Comparison of ENCODE assay signal across 22 cellular contexts in genomic region chr20:2889797-2890196, GRCh38. TPM values are rescaled to one million over a fixed set of nuclear protein-coding genes. Genes with fewer than 3 reads are reported as not detected.
DNase-seq lines count a peak whose midpoint lies in the region; ATAC-seq, FAIRE-seq and TF ChIP-seq lines count a peak whose summit lies in the region.
"Had no signal": no experiment of that assay in that cellular context is flagged by ENCODE, and none has a peak within 500 bp of the region (broad histone marks: within the 10 kb centered on the region; RNA-seq: fewer than 3 reads in every experiment).

No MANE protein-coding gene starts in this region.

- no peaks in the 10 kb centered on the region for H3K27me3 Mint-ChIP-seq in natural killer cell (ENCODE audit: low read depth in 2 of 2)
- no peaks in the 10 kb centered on the region for H3K27me3 Mint-ChIP-seq in natural killer cell treated with Interleukin-12 subunit alpha and Interleukin-12 subunit beta and Interleukin-15 and Interleukin-18, amount 100 ng/mL, for 72 hours
- H3K27me3 Mint-ChIP-seq: B cell; CD4-positive, CD25-positive, alpha-beta regulatory T cell; CD8-positive, alpha-beta memory T cell had no signal

- 0 out of 2 replicates have a peak, but pooled peaks cover 2% of the 10 kb centered on the region for H3K9me3 ChIP-seq in K562 (replicated peaks; ENCODE audit: control insufficient read depth, insufficient read depth, low read depth, low read length)
- no peaks in the 10 kb centered on the region for H3K9me3 ChIP-seq in keratinocyte (ENCODE audit: control insufficient read depth, low read depth, low read length)

- H3K4me1 Mint-ChIP-seq in natural killer cell: peaks cover 80 to 82% of the 10 kb centered on the region in 2 donors
- peaks cover 56 to 62% of the 10 kb centered on the region in 2 donors for H3K4me1 Mint-ChIP-seq in natural killer cell treated with Interleukin-12 subunit alpha and Interleukin-12 subunit beta and Interleukin-15 and Interleukin-18, amount 100 ng/mL, for 72 hours (ENCODE audit: low read depth in 2 of 2)
- H3K4me1 Mint-ChIP-seq: H9 had no signal

- no peak for FAIRE-seq in K562 (lab: Jason Lieb, UNC)
- FAIRE-seq in keratinocyte (lab: Jason Lieb, UNC): no peak
- FAIRE-seq: D721Med, GM12892, GM19239 had no signal

- intact Hi-C loops in natural killer cell (cut with micrococcal nuclease): no loop called here
- intact Hi-C loops in K562 (cut with micrococcal nuclease): no loop called here

- TF ChIP-seq RAD21 in K562 (CRISPR knock-in tag; conservative IDR thresholded peaks at IDR 0.05 in 1 of 2, IDR thresholded peaks at IDR 0.05 in 1 of 2): no peak

- H3K79me2 ChIP-seq in K562 (ENCODE audit: control insufficient read depth, insufficient read depth, low read length) (peaks cover 96% of the 10 kb centered on the region), keratinocyte (ENCODE audit: control insufficient read depth, insufficient read depth, low read length) (peaks cover 46% of the 10 kb centered on the region)

- H3K27ac ChIP-seq in K562 (ENCODE audit: extremely low read depth, low read depth, low read length) (peak overlapping the region; percentile 24; the same call in 1 of the 3 replicates), keratinocyte (ENCODE audit: control insufficient read depth, insufficient read depth, low read length) (peak overlapping the region; percentile 7)
- H3K27ac ChIP-seq: BLaER1, C4-2B, GM23248 had no signal

- peaks cover 13% of the 10 kb centered on the region for H3K36me3 ChIP-seq in K562 (ENCODE audit: control insufficient read depth, insufficient read depth, low read length)
- no peaks in the 10 kb centered on the region for H3K36me3 ChIP-seq in keratinocyte (ENCODE audit: control insufficient read depth in 2 of 2, extremely low read depth in 1 of 2, insufficient read depth in 2 of 2, low read length in 2 of 2)

- H3K36me3 Mint-ChIP-seq in natural killer cell: no peaks in the 10 kb centered on the region
- H3K36me3 Mint-ChIP-seq in natural killer cell treated with Interleukin-12 subunit alpha and Interleukin-12 subunit beta and Interleukin-15 and Interleukin-18, amount 100 ng/mL, for 72 hours: no peaks in the 10 kb centered on the region

- CTCF ChIA-PET in K562 (lab: Yijun Ruan, JAX; ENCODE audit: low intra/inter-chr PET ratio): no interaction called here

- POLR2A ChIA-PET in K562 (lab: Yijun Ruan, JAX): interaction anchor here (0.7 kb wide), 1 partner anchor 937 kb away, joined by 5 read pairs; no protein-coding TSS in a partner anchor

- 59% methylated on average over 2 of the region's 3 CpGs for WGBS in K562 (ENCODE audit: insufficient coverage, low coverage, missing lambda C conversion rate)

- H3K9ac ChIP-seq in K562 (ENCODE audit: insufficient read depth in 1 of 2, low read depth in 2 of 2, low read length in 2 of 2) (no peak overlapping the region), keratinocyte (ENCODE audit: control insufficient read depth, extremely low read depth, insufficient read depth, low read length) (no peak overlapping the region)
- H3K9ac ChIP-seq: BLaER1, GM23248 had no signal

- peak overlapping the region; percentile 53 to 54 for H3K27ac Mint-ChIP-seq in natural killer cell
- H3K27ac Mint-ChIP-seq in natural killer cell treated with Interleukin-12 subunit alpha and Interleukin-12 subunit beta and Interleukin-15 and Interleukin-18, amount 100 ng/mL, for 72 hours: peak overlapping the region in 1 of 2 donors; percentile 4
- H3K27ac Mint-ChIP-seq: B cell, H9 had no signal

- ATAC-seq in natural killer cell (no peak), K562 (no peak), left lobe of liver (no peak)
- ATAC-seq in natural killer cell treated with Interleukin-12 subunit alpha and Interleukin-12 subunit beta and Interleukin-15 and Interleukin-18, amount 100 ng/mL, for 72 hours: no peak
- ATAC-seq: HCT116 had no signal

- DNase-seq in natural killer cell (no peak), K562 (ENCODE audit: extremely low read depth in 1 of 4, low spot score in 3 of 4) (no peak), keratinocyte (ENCODE audit: low read depth, low spot score) (no peak), left lobe of liver (ENCODE audit: low spot score) (no peak), GM03348 (ENCODE audit: low spot score) (no peak), SHP77 treated with DMSO at 0.1 percent for 48 hours (lab: John Stamatoyannopoulos, UW) (no peak)
- DNase-seq in natural killer cell treated with Interleukin-12 subunit alpha and Interleukin-12 subunit beta and Interleukin-15 and Interleukin-18, amount 100 ng/mL, for 72 hours (ENCODE audit: low spot score): no peak
- DNase-seq: CD4-positive, CD25-positive, alpha-beta regulatory T cell; CD8-positive, alpha-beta memory T cell; DMS 273 treated with DMSO at 0.1 percent for 48 hours; DMS53; DMS79 treated with DMSO at 0.1 percent for 48 hours; GF-D8; GM23248; H9 had no signal

- H4K20me1 ChIP-seq in K562 (replicated peaks; ENCODE audit: control insufficient read depth, insufficient read depth, low read length): no peaks in the 10 kb centered on the region
- H4K20me1 ChIP-seq in keratinocyte (ENCODE audit: control insufficient read depth, extremely low read depth, insufficient read depth, low read length): no peaks in the 10 kb centered on the region

- no TSS peak for BruUV-seq in K562 (replicated peaks; lab: Mats Ljungman, UMichigan)

- no peak for TF ChIP-seq EP300 in K562 (IDR thresholded peaks at IDR 0.05; ENCODE audit: low read length)

- in situ Hi-C loops in K562 (cut with MboI): no loop called here

- H3K9me3 Mint-ChIP-seq in natural killer cell: no peaks in the 10 kb centered on the region
- peaks cover 4% of the 10 kb centered on the region for H3K9me3 Mint-ChIP-seq in natural killer cell treated with Interleukin-12 subunit alpha and Interleukin-12 subunit beta and Interleukin-15 and Interleukin-18, amount 100 ng/mL, for 72 hours
- H3K9me3 Mint-ChIP-seq: CD8-positive, alpha-beta memory T cell; H9 had no signal

- dilution Hi-C loops in keratinocyte (cut with MboI; ENCODE audit: extremely low pct_ligation_motif_present, low sequenced_read_pairs): no loop called here

- TF ChIP-seq POLR2A in K562 (conservative IDR thresholded peaks at IDR 0.05): no peak

- no peak overlapping the region for H3K4me2 ChIP-seq in K562 (ENCODE audit: insufficient read depth, low read length)
- no peak overlapping the region for H3K4me2 ChIP-seq in keratinocyte (ENCODE audit: control insufficient read depth, extremely low read depth, insufficient read depth, low read depth, low read length)
- H3K4me2 ChIP-seq: BLaER1 had no signal

- H2AFZ ChIP-seq in K562 (ENCODE audit: low read depth, low read length): no peak overlapping the region
- no peak overlapping the region for H2AFZ ChIP-seq in keratinocyte (ENCODE audit: control insufficient read depth, low read length)
- H2AFZ ChIP-seq: GM23248 had no signal

- TF ChIP-seq CTCF in natural killer cell (IDR thresholded peaks at IDR 0.05) (no peak), K562 (IDR thresholded peaks at IDR 0.05 in 2 of 3, conservative IDR thresholded peaks at IDR 0.05 in 1 of 3; ENCODE audit: insufficient read depth in 2 of 3, low read depth in 1 of 3, low read length in 3 of 3) (no peak), keratinocyte (optimal IDR thresholded peaks at IDR 0.05 in 1 of 3, IDR thresholded peaks at IDR 0.05 in 1 of 3, conservative IDR thresholded peaks at IDR 0.05 in 1 of 3; ENCODE audit: extremely low read depth in 1 of 3, insufficient read depth in 2 of 3, low read length in 3 of 3) (no peak)

- H3K4me3 Mint-ChIP-seq in natural killer cell: no peak overlapping the region
- H3K4me3 Mint-ChIP-seq in natural killer cell treated with Interleukin-12 subunit alpha and Interleukin-12 subunit beta and Interleukin-15 and Interleukin-18, amount 100 ng/mL, for 72 hours: no peak overlapping the region
- H3K4me3 Mint-ChIP-seq: B cell; CD8-positive, alpha-beta memory T cell; H9 had no signal

- H3K27me3 ChIP-seq in K562 (ENCODE audit: control insufficient read depth in 2 of 2, insufficient read depth in 2 of 2, low read length in 2 of 2) (no peaks in the 10 kb centered on the region), keratinocyte (ENCODE audit: control insufficient read depth, extremely low read depth, insufficient read depth, low read length) (no peaks in the 10 kb centered on the region)
- H3K27me3 ChIP-seq: BLaER1 had no signal

- H3K4me3 ChIP-seq in K562 (no peak overlapping the region), keratinocyte (ENCODE audit: control insufficient read depth in 2 of 3, extremely low read depth in 1 of 3, insufficient read depth in 2 of 3, low read depth in 1 of 3, low read length in 3 of 3) (no peak overlapping the region)
- H3K4me3 ChIP-seq: BLaER1, GM23248 had no signal

- H3K9me1 ChIP-seq in K562 (ENCODE audit: control insufficient read depth, insufficient read depth, low read length): peaks cover 3% of the 10 kb centered on the region
- no peaks in the 10 kb centered on the region for H3K9me1 ChIP-seq in keratinocyte (ENCODE audit: control insufficient read depth, extremely low read depth, insufficient read depth, low read length)

- H3K4me1 ChIP-seq in K562 (replicated peaks in 1 of 2; ENCODE audit: control insufficient read depth in 2 of 2, insufficient read depth in 2 of 2, low read length in 2 of 2) (peaks cover 10 to 35% of the 10 kb centered on the region in 2 experiments), keratinocyte (ENCODE audit: control insufficient read depth, extremely low read depth, insufficient read depth, low read length) (peaks cover 10% of the 10 kb centered on the region)

RNA-seq across cellular contexts. Expression of gene PTPRA, which starts 16.5 kb away (rescaled TPM):
- total RNA-seq in natural killer cell: 100 to 1,000 TPM; 125 to 172 (median 141) TPM
- total RNA-seq in natural killer cell treated with Interleukin-12 subunit alpha and Interleukin-12 subunit beta and Interleukin-15 and Interleukin-18, amount 100 ng/mL, for 72 hours: 10 to 100 TPM; 50.4 to 76.0 TPM
- 110 and 162 TPM in 2 replicates for total RNA-seq in K562 (2011; cell fraction: chromatin; rRNA removed; ENCODE audit: low replicate concordance)
- total RNA-seq in K562 (2011; cell fraction: nucleolus; rRNA removed): 64.7 and 74.2 TPM in 2 replicates
- 91.5 and 148 TPM in 2 replicates for total RNA-seq in K562 (2011; cell fraction: nucleoplasm; rRNA removed)
- total RNA-seq in K562 (2014; rRNA removed): 28.0 and 30.9 TPM in 2 replicates
- total RNA-seq in K562 (2014; rRNA removed; fragmentation: Illumina TruSeq; extraction: Trizol): 27.1 and 30.2 TPM in 2 replicates
- 26.4 and 26.5 TPM in 2 replicates for total RNA-seq in K562 (2015; rRNA removed; fragmentation: Illumina TruSeq; extraction: Trizol)
- 36.3 and 38.3 TPM in 2 replicates for total RNA-seq in K562 (2021)
- polyA plus RNA-seq in K562 (2011; rRNA removed): 75.5 and 80.5 TPM in 2 replicates
- polyA plus RNA-seq in K562 (2011; cell fraction: cytosol; rRNA removed): 35.6 and 71.0 TPM in 2 replicates
- 49.7 and 103 TPM in 2 replicates for polyA plus RNA-seq in K562 (2011; cell fraction: nucleus; rRNA removed)
- 30.7 and 33.4 TPM in 2 replicates for polyA plus RNA-seq in K562 (2012)
- 59.4 and 78.9 TPM in 2 replicates for polyA plus RNA-seq in K562 (2014; fragmentation: Illumina TruSeq; extraction: Trizol)
- polyA plus RNA-seq in K562 (2014; fragmentation: Nextera tagmentation; extraction: Ambion mirVana): 1 to 10 TPM; 3.4 to 6.2 TPM
- 29.4 and 36.2 TPM in 2 replicates for polyA plus RNA-seq in K562 (2014; rRNA removed)
- polyA minus RNA-seq in K562 (2011; rRNA and poly(A)+ RNA removed): 87.3 and 110 TPM in 2 replicates
- 29.1 and 39.5 TPM in 2 replicates for polyA minus RNA-seq in K562 (2011; cell fraction: cytosol; rRNA and poly(A)+ RNA removed)
- polyA minus RNA-seq in K562 (2011; cell fraction: nucleus; rRNA and poly(A)+ RNA removed): 15.2 and 37.9 TPM in 2 replicates
- polyA plus RNA-seq in keratinocyte: 39.9 to 61.2 TPM (median 53.3 TPM) in 3 replicates
- polyA plus RNA-seq in keratinocyte (2011; ENCODE audit: low read depth): 55.4 TPM
- 40.4 and 74.0 TPM in 2 replicates for polyA plus RNA-seq in keratinocyte (2011; cell fraction: cytosol; rRNA removed)
- polyA plus RNA-seq in keratinocyte (2011; cell fraction: nucleus; rRNA removed): 52.7 and 65.3 TPM in 2 replicates
- polyA plus RNA-seq in keratinocyte (2012; ENCODE audit: low replicate concordance): 28.9 and 29.2 TPM in 2 replicates
- polyA minus RNA-seq in keratinocyte: 22.4 to 55.7 TPM (median 43.9 TPM) in 3 replicates
- 25.5 TPM for polyA minus RNA-seq in keratinocyte (2011; cell fraction: cytosol; rRNA and poly(A)+ RNA removed)
- 19.1 and 40.7 TPM in 2 replicates for polyA minus RNA-seq in keratinocyte (2011; cell fraction: nucleus; rRNA and poly(A)+ RNA removed)
- 15.3 TPM for total RNA-seq in left lobe of liver

RNA-seq across cellular contexts. Expression of gene VPS16, which starts 49.3 kb away (rescaled TPM):
- total RNA-seq in natural killer cell: 100 to 1,000 TPM; 108 to 118 (median 109) TPM
- total RNA-seq in natural killer cell treated with Interleukin-12 subunit alpha and Interleukin-12 subunit beta and Interleukin-15 and Interleukin-18, amount 100 ng/mL, for 72 hours: 100 to 1,000 TPM in 1 of 2 donors, 10 to 100 TPM in 1; 88.0 to 101 TPM
- total RNA-seq in K562 (2011; cell fraction: chromatin; rRNA removed; ENCODE audit: low replicate concordance): 27.2 and 64.0 TPM in 2 replicates
- 34.3 and 43.7 TPM in 2 replicates for total RNA-seq in K562 (2011; cell fraction: nucleolus; rRNA removed)
- total RNA-seq in K562 (2011; cell fraction: nucleoplasm; rRNA removed): 23.7 and 26.5 TPM in 2 replicates
- total RNA-seq in K562 (2014; rRNA removed): 16.7 and 18.7 TPM in 2 replicates
- 7.0 and 11.3 TPM in 2 replicates for total RNA-seq in K562 (2014; rRNA removed; fragmentation: Illumina TruSeq; extraction: Trizol)
- 13.8 and 15.3 TPM in 2 replicates for total RNA-seq in K562 (2015; rRNA removed; fragmentation: Illumina TruSeq; extraction: Trizol)
- 22.4 and 24.7 TPM in 2 replicates for total RNA-seq in K562 (2021)
- 18.0 and 35.5 TPM in 2 replicates for polyA plus RNA-seq in K562 (2011; rRNA removed)
- 25.3 and 30.6 TPM in 2 replicates for polyA plus RNA-seq in K562 (2011; cell fraction: cytosol; rRNA removed)
- polyA plus RNA-seq in K562 (2011; cell fraction: nucleus; rRNA removed): 115 and 170 TPM in 2 replicates
- 18.7 and 36.5 TPM in 2 replicates for polyA plus RNA-seq in K562 (2012)
- polyA plus RNA-seq in K562 (2014; fragmentation: Illumina TruSeq; extraction: Trizol): 14.0 and 15.4 TPM in 2 replicates
- polyA plus RNA-seq in K562 (2014; fragmentation: Nextera tagmentation; extraction: Ambion mirVana): 10 to 100 TPM in 1 of 2 experiments, 1 to 10 TPM in 1; 6.8 to 10.2 TPM
- polyA plus RNA-seq in K562 (2014; rRNA removed): 19.2 and 19.6 TPM in 2 replicates
- 18.7 and 22.6 TPM in 2 replicates for polyA minus RNA-seq in K562 (2011; rRNA and poly(A)+ RNA removed)
- 15.3 and 31.1 TPM in 2 replicates for polyA minus RNA-seq in K562 (2011; cell fraction: cytosol; rRNA and poly(A)+ RNA removed)
- 24.4 and 39.9 TPM in 2 replicates for polyA minus RNA-seq in K562 (2011; cell fraction: nucleus; rRNA and poly(A)+ RNA removed)
- polyA plus RNA-seq in keratinocyte: 22.7 to 28.7 TPM (median 25.2 TPM) in 3 replicates
- 10.4 TPM for polyA plus RNA-seq in keratinocyte (2011; ENCODE audit: low read depth)
- 14.5 and 16.8 TPM in 2 replicates for polyA plus RNA-seq in keratinocyte (2011; cell fraction: cytosol; rRNA removed)
- polyA plus RNA-seq in keratinocyte (2011; cell fraction: nucleus; rRNA removed): 69.6 and 76.6 TPM in 2 replicates
- 21.5 and 24.3 TPM in 2 replicates for polyA plus RNA-seq in keratinocyte (2012; ENCODE audit: low replicate concordance)
- polyA minus RNA-seq in keratinocyte: 30.2 to 36.5 TPM (median 34.4 TPM) in 3 replicates
- polyA minus RNA-seq in keratinocyte (2011; cell fraction: cytosol; rRNA and poly(A)+ RNA removed): 29.0 TPM
- polyA minus RNA-seq in keratinocyte (2011; cell fraction: nucleus; rRNA and poly(A)+ RNA removed): 18.7 and 20.7 TPM in 2 replicates
- 19.3 TPM for total RNA-seq in left lobe of liver

RNA-seq across cellular contexts. Expression of gene PCED1A, which starts 49.3 kb away (rescaled TPM):
- total RNA-seq in natural killer cell (10 to 100 TPM; 70.3 to 76.5 (median 71.1) TPM), K562 (2014; rRNA removed) (6.2 and 6.4 TPM in 2 replicates), K562 (2014; rRNA removed; fragmentation: Illumina TruSeq; extraction: Trizol) (1.5 and 2.0 TPM in 2 replicates), K562 (2015; rRNA removed; fragmentation: Illumina TruSeq; extraction: Trizol) (2.4 and 2.9 TPM in 2 replicates), K562 (2021) (8.9 and 9.4 TPM in 2 replicates), left lobe of liver (21.4 TPM)
- 10 to 100 TPM; 53.8 to 62.6 TPM for total RNA-seq in natural killer cell treated with Interleukin-12 subunit alpha and Interleukin-12 subunit beta and Interleukin-15 and Interleukin-18, amount 100 ng/mL, for 72 hours
- total RNA-seq in K562 (2011; cell fraction: chromatin; rRNA removed; ENCODE audit: low replicate concordance): 10.2 and 20.9 TPM in 2 replicates
- total RNA-seq in K562 (2011; cell fraction: nucleolus; rRNA removed): 24.3 and 24.6 TPM in 2 replicates
- 14.3 and 20.0 TPM in 2 replicates for total RNA-seq in K562 (2011; cell fraction: nucleoplasm; rRNA removed)
- polyA plus RNA-seq in K562 (2011; rRNA removed) (7.4 and 20.2 TPM in 2 replicates), K562 (2014; fragmentation: Illumina TruSeq; extraction: Trizol) (4.3 and 5.9 TPM in 2 replicates), K562 (2014; fragmentation: Nextera tagmentation; extraction: Ambion mirVana) (1 to 10 TPM; 1.6 to 3.2 TPM), K562 (2014; rRNA removed) (11.5 and 12.5 TPM in 2 replicates), keratinocyte (4.7 to 9.9 TPM (median 5.6 TPM) in 3 replicates)
- 12.4 and 18.8 TPM in 2 replicates for polyA plus RNA-seq in K562 (2011; cell fraction: cytosol; rRNA removed)
- 117 and 147 TPM in 2 replicates for polyA plus RNA-seq in K562 (2011; cell fraction: nucleus; rRNA removed)
- polyA plus RNA-seq in K562 (2012): 8.6 and 18.7 TPM in 2 replicates
- polyA minus RNA-seq in K562 (2011; rRNA and poly(A)+ RNA removed): 0.60 and 1.3 TPM in 2 replicates
- 2.9 and 10.5 TPM in 2 replicates for polyA minus RNA-seq in K562 (2011; cell fraction: cytosol; rRNA and poly(A)+ RNA removed)
- polyA minus RNA-seq in K562 (2011; cell fraction: nucleus; rRNA and poly(A)+ RNA removed): 17.8 and 20.9 TPM in 2 replicates
- polyA plus RNA-seq in keratinocyte (2011; ENCODE audit: low read depth): 4.5 TPM
- polyA plus RNA-seq in keratinocyte (2011; cell fraction: cytosol; rRNA removed): 1.8 and 3.5 TPM in 2 replicates
- 27.9 and 29.9 TPM in 2 replicates for polyA plus RNA-seq in keratinocyte (2011; cell fraction: nucleus; rRNA removed)
- polyA plus RNA-seq in keratinocyte (2012; ENCODE audit: low replicate concordance): 5.7 and 8.8 TPM in 2 replicates
- polyA minus RNA-seq in keratinocyte: 1.6 to 4.3 TPM (median 3.1 TPM) in 3 replicates
- 6.1 TPM for polyA minus RNA-seq in keratinocyte (2011; cell fraction: cytosol; rRNA and poly(A)+ RNA removed)
- 5.9 and 6.2 TPM in 2 replicates for polyA minus RNA-seq in keratinocyte (2011; cell fraction: nucleus; rRNA and poly(A)+ RNA removed)
